ENCODE assay signal across 8 cellular contexts in the genomic region with DNA sequence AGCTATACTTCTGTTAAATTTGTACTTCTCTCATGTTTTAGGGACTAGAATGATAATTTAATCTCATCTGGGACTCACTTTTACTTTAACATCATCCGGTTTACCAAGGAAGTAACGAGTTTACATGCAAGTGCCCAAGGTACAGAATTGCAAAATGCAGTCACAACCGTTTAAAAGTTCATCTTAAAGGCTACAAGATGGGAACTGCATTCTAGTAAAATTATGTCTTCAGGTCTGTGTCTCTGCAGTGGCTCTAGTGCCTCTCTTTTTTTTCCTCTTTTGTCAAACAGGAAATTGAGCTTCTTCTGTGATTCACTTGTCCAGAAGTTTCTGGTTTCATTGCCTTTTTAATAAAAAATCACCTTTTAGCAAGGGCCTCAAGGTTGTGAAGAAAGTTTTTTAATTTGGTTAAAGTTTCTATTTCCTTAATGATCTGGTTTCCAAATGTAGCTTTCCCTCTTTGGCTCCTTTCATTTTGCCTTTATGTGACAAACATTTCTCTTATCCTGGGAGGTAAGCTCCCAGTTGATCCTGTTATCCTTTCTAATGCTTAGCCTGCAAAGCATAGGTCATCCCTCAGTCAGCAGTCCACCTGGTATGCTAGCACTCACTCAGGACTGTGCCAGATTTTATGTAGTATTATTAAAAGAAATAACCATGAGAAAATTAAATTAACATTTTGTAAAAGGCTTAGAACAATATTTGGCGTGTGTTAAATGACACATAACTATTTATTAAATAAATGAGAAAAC. TPM values are rescaled to one million over a fixed set of nuclear protein-coding genes. Genes with fewer than 3 reads are reported as not detected.
DNase-seq lines count a peak whose midpoint lies in the region; ATAC-seq and TF ChIP-seq lines count a peak whose summit lies in the region.

No MANE protein-coding gene starts in this region.

- peak overlapping the region; percentile 76 for H3K9ac ChIP-seq in ES-I3 (ENCODE audit: low read depth, low read length)

- intact Hi-C loops in dorsolateral prefrontal cortex (cut with DNase I) = loop anchor here in 1 of 2 donors (5.0 to 10.0 kb wide), 3 partner anchors 129 to 478 kb away; partner anchors contain the start of genes MFSD6 and STAT1

- H3K4me1 ChIP-seq in ES-I3 (ENCODE audit: insufficient read depth, low read length) = peaks cover 16% of the 10 kb centered on the region; the same call in 1 of the 2 replicates
- peaks cover 25% of the 10 kb centered on the region for H3K4me1 ChIP-seq in neuron (ENCODE audit: insufficient read depth, low read length)

- ATAC-seq in GM18517 (IDR thresholded peaks at IDR 0.05; ENCODE audit: unreplicated experiment) (no peak), GM18861 (IDR thresholded peaks at IDR 0.05; ENCODE audit: unreplicated experiment) (no peak)

- no peaks in the 10 kb centered on the region for H3K36me3 ChIP-seq in ES-I3 (ENCODE audit: insufficient read depth, low read length)
- no peaks in the 10 kb centered on the region for H3K36me3 ChIP-seq in neuron (ENCODE audit: insufficient read depth, low read length)

- H3K9me3 ChIP-seq in ES-I3 (ENCODE audit: control insufficient read depth, insufficient read depth, low read length) (no peaks in the 10 kb centered on the region), neuron (ENCODE audit: low read length) (no peaks in the 10 kb centered on the region)

- TF ChIP-seq CTCF in dorsolateral prefrontal cortex (IDR thresholded peaks at IDR 0.05 in 54 of 56, conservative IDR thresholded peaks at IDR 0.05 in 2 of 56; ENCODE audit: low read depth in 1 of 56, partially characterized antibody in 56 of 56) = no peak

- H3K4me3 ChIP-seq in dorsolateral prefrontal cortex = peak overlapping the region; percentile 72 to 98 (median 89)
- peak overlapping the region; percentile 97 for H3K4me3 ChIP-seq in neuron (ENCODE audit: low read length)

- no peak overlapping the region for H2AFZ ChIP-seq in neuron (ENCODE audit: low read depth, low read length)

- peak; percentile 29 to 47 for DNase-seq in NOMO-1 (lab: John Stamatoyannopoulos, UW; ENCODE audit: unreplicated experiment in 2 of 2)
- DNase-seq in dorsolateral prefrontal cortex = no peak
- DNase-seq in islet precursor cell = no peak
- DNase-seq in DMS114 treated with DMSO at 0.1 percent for 48 hours (lab: John Stamatoyannopoulos, UW; ENCODE audit: unreplicated experiment) = no peak

- H3K27ac ChIP-seq in dorsolateral prefrontal cortex = peak overlapping the region in 50 of 59 donors; percentile 9 to 99 (median 95)

- H3K27me3 ChIP-seq in dorsolateral prefrontal cortex = no peaks in the 10 kb centered on the region
- H3K27me3 ChIP-seq in neuron (ENCODE audit: insufficient read depth, low read length) = no peaks in the 10 kb centered on the region

RNA-seq across cellular contexts. Expression of gene GLS, which starts 2.4 kb away (rescaled TPM):
- 100 to 1,000 TPM; 130 to 387 (median 309) TPM for total RNA-seq in dorsolateral prefrontal cortex

Comparison
In these comparisons a context has a peak if more than half of its experiments do, and no peak if none do; other contexts are left out.
1. DNase-seq: peak in NOMO-1 (2 of 2); none in dorsolateral prefrontal cortex (0 of 10), islet precursor cell (single experiment) and DMS114 treated with DMSO at 0.1 percent for 48 hours (single experiment).